In genomic region chr1:11387829-11388228, GRCh38 we compare ENCODE assay signal across 19 cellular contexts.
DNase-seq lines count a peak whose midpoint lies in the region; ATAC-seq and TF ChIP-seq lines count a peak whose summit lies in the region.
"Had no signal": no experiment of that assay in that cellular context is flagged by ENCODE, and none has a peak within 500 bp of the region (broad histone marks: within the 10 kb centered on the region; RNA-seq: fewer than 3 reads in every experiment).

No MANE protein-coding gene starts in this region.

- H3K9me3 Mint-ChIP-seq in activated CD4-positive, alpha-beta T cell treated with anti-CD3 and anti-CD28 coated beads, Interleukin-2, amount 10 ng/mL, durations not matched to agents 24 days and 14 days: no peaks in the 10 kb centered on the region
- H3K9me3 Mint-ChIP-seq in activated CD4-positive, alpha-beta T cell treated with anti-CD3 and anti-CD28 coated beads for 36 hours (ENCODE audit: low read depth): no peaks in the 10 kb centered on the region
- no peaks in the 10 kb centered on the region for H3K9me3 Mint-ChIP-seq in neural crest cell
- H3K9me3 Mint-ChIP-seq: CD8-positive, alpha-beta T cell; HFFc6 had no signal

- peaks cover 23% of the 10 kb centered on the region for H3K27me3 ChIP-seq in smooth muscle cell (ENCODE audit: low read depth)

- no peak overlapping the region for H3K4me3 Mint-ChIP-seq in activated CD4-positive, alpha-beta T cell treated with anti-CD3 and anti-CD28 coated beads, Interleukin-2, amount 10 ng/mL, durations not matched to agents 24 days and 14 days
- H3K4me3 Mint-ChIP-seq in activated CD4-positive, alpha-beta T cell treated with anti-CD3 and anti-CD28 coated beads for 36 hours: no peak overlapping the region
- H3K4me3 Mint-ChIP-seq in neural crest cell: no peak overlapping the region
- H3K4me3 Mint-ChIP-seq: CD14-positive monocyte; CD8-positive, alpha-beta T cell; HFFc6 had no signal

- no peaks in the 10 kb centered on the region for H3K36me3 ChIP-seq in smooth muscle cell (ENCODE audit: low read depth)

- TF ChIP-seq CTCF in neural crest cell (conservative IDR thresholded peaks at IDR 0.05): no peak
- no peak for TF ChIP-seq CTCF in smooth muscle cell (IDR thresholded peaks at IDR 0.05; ENCODE audit: borderline replicate concordance, insufficient read depth, poor library complexity, severe bottlenecking)

- H3K27ac ChIP-seq in smooth muscle cell (ENCODE audit: low read depth): no peak overlapping the region
- H3K27ac ChIP-seq: 22Rv1, HL-60 had no signal

- POLR2A ChIA-PET in activated CD4-positive, alpha-beta T cell treated with anti-CD3 and anti-CD28 coated beads for 36 hours (lab: Charles Lee): interaction anchor here (0.6 kb wide), 1 partner anchor 220 kb away, joined by 3 read pairs; no protein-coding TSS in a partner anchor

- CTCF ChIA-PET in activated CD4-positive, alpha-beta T cell treated with anti-CD3 and anti-CD28 coated beads for 36 hours (lab: Charles Lee): no interaction called here

- H3F3A ChIP-seq in smooth muscle cell (ENCODE audit: low read depth): no peaks in the 10 kb centered on the region

- H3K79me2 ChIP-seq in smooth muscle cell (ENCODE audit: low read depth): no peaks in the 10 kb centered on the region

- 34% methylated on average over 6 of the region's 6 CpGs for WGBS in smooth muscle cell (ENCODE audit: low lambda C conversion rate)

- H3K36me3 Mint-ChIP-seq in activated CD4-positive, alpha-beta T cell treated with anti-CD3 and anti-CD28 coated beads, Interleukin-2, amount 10 ng/mL, durations not matched to agents 24 days and 14 days (ENCODE audit: low read depth): no peaks in the 10 kb centered on the region
- no peaks in the 10 kb centered on the region for H3K36me3 Mint-ChIP-seq in activated CD4-positive, alpha-beta T cell treated with anti-CD3 and anti-CD28 coated beads for 36 hours (ENCODE audit: low read depth)
- no peaks in the 10 kb centered on the region for H3K36me3 Mint-ChIP-seq in neural crest cell (ENCODE audit: low read depth)
- H3K36me3 Mint-ChIP-seq: CD14-positive monocyte; CD8-positive, alpha-beta T cell had no signal

- no peak overlapping the region for H3K4me3 ChIP-seq in smooth muscle cell

- ATAC-seq in activated CD4-positive, alpha-beta T cell treated with anti-CD3 and anti-CD28 coated beads for 36 hours: no peak
- ATAC-seq in left ventricle myocardium superior: no peak
- ATAC-seq: CD8-positive, alpha-beta T cell had no signal

- H3K4me2 ChIP-seq in smooth muscle cell: no peak overlapping the region

- H3K9ac ChIP-seq in smooth muscle cell (ENCODE audit: low read depth): no peak overlapping the region

- no peak overlapping the region for H2AFZ ChIP-seq in smooth muscle cell (ENCODE audit: low read depth)

- H3K4me1 ChIP-seq in smooth muscle cell (ENCODE audit: low read depth): no peaks in the 10 kb centered on the region

- peaks cover 16% of the 10 kb centered on the region for H3K4me1 Mint-ChIP-seq in activated CD4-positive, alpha-beta T cell treated with anti-CD3 and anti-CD28 coated beads, Interleukin-2, amount 10 ng/mL, durations not matched to agents 24 days and 14 days
- H3K4me1 Mint-ChIP-seq in activated CD4-positive, alpha-beta T cell treated with anti-CD3 and anti-CD28 coated beads for 36 hours: peaks cover 22% of the 10 kb centered on the region
- peaks cover 5% of the 10 kb centered on the region for H3K4me1 Mint-ChIP-seq in neural crest cell

- DNase-seq in activated CD4-positive, alpha-beta T cell treated with anti-CD3 and anti-CD28 coated beads, Interleukin-2, amount 10 ng/mL, durations not matched to agents 24 days and 14 days: no peak
- no peak for DNase-seq in activated CD4-positive, alpha-beta T cell treated with anti-CD3 and anti-CD28 coated beads for 36 hours
- DNase-seq in iPS-NIHi7 (ENCODE audit: extremely low spot score) (peak; percentile 17), neural crest cell (ENCODE audit: low read depth, low spot score) (no peak), GM19240 (ENCODE audit: insufficient read length, low spot score) (no peak), SHP77 (lab: John Stamatoyannopoulos, UW) (no peak), left ventricle myocardium superior (no peak), smooth muscle cell (lab: John Stamatoyannopoulos, UW; ENCODE audit: unreplicated experiment) (no peak)
- DNase-seq: CD8-positive, alpha-beta T cell; COR-L47; DMS153; DMS79 treated with DMSO at 0.1 percent for 48 hours; EL; GDM1; HCEC 1CT; HFFc6 had no signal

- intact Hi-C loops in activated CD4-positive, alpha-beta T cell treated with anti-CD3 and anti-CD28 coated beads, Interleukin-2, amount 10 ng/mL, durations not matched to agents 24 days and 14 days (cut with micrococcal nuclease): no loop called here
- intact Hi-C loops in activated CD4-positive, alpha-beta T cell treated with anti-CD3 and anti-CD28 coated beads for 36 hours (cut with DNase I, micrococcal nuclease): no loop called here
- intact Hi-C loops in left ventricle myocardium superior (cut with micrococcal nuclease): no loop called here

- peak overlapping the region; percentile 5 for H3K27ac Mint-ChIP-seq in activated CD4-positive, alpha-beta T cell treated with anti-CD3 and anti-CD28 coated beads, Interleukin-2, amount 10 ng/mL, durations not matched to agents 24 days and 14 days
- no peak overlapping the region for H3K27ac Mint-ChIP-seq in activated CD4-positive, alpha-beta T cell treated with anti-CD3 and anti-CD28 coated beads for 36 hours
- H3K27ac Mint-ChIP-seq in neural crest cell (ENCODE audit: unreplicated experiment): peak overlapping the region; percentile 89
- H3K27ac Mint-ChIP-seq: CD8-positive, alpha-beta T cell; HFFc6 had no signal

- no peaks in the 10 kb centered on the region for H4K20me1 ChIP-seq in smooth muscle cell (ENCODE audit: low read depth)

- H3K27me3 Mint-ChIP-seq in activated CD4-positive, alpha-beta T cell treated with anti-CD3 and anti-CD28 coated beads, Interleukin-2, amount 10 ng/mL, durations not matched to agents 24 days and 14 days: peaks cover 25% of the 10 kb centered on the region
- H3K27me3 Mint-ChIP-seq in activated CD4-positive, alpha-beta T cell treated with anti-CD3 and anti-CD28 coated beads for 36 hours: no peaks in the 10 kb centered on the region
- peaks cover 13% of the 10 kb centered on the region for H3K27me3 Mint-ChIP-seq in neural crest cell (ENCODE audit: low read depth)

- no peaks in the 10 kb centered on the region for H3K9me3 ChIP-seq in smooth muscle cell (replicated peaks; ENCODE audit: low read depth)
